Comparison of ENCODE assay signal across 13 cellular contexts in the genomic region with DNA sequence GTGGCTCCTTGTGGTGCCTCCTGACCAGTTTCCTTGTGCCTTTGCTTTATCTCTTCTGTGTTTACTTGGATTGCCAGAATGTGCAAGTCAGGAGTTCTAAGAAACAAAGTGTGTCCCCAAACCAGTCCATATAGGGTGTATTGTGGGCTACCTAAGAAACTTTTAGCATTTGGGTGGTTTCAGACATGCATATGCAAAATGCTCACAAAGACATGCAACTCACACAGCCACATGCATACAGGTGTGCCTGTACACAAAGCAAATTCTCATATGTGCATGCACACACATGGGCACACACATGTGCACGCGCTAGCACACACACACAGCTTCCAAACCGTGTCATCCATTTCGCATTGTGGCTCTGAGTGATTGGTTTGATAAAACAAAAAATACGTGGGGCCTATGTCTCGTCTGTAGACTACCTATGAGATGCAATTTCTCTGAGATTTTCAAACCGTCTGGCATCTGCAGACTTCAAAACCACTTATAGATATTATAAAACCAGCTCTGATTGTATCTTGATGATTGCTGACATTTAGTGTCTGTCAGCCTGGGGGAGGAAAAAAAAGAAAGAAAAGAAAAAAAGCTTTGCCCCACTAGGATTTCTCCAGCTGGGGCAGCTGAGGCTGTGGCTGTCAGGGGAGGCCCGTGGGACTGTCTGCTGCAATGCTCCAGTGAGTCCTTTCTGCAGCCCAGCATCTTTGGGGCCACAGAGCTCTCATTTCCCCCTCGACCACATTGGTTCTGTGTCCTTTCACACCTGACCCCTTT.
DNase-seq lines count a peak whose midpoint lies in the region; ATAC-seq and TF ChIP-seq lines count a peak whose summit lies in the region.
"Had no signal": no experiment of that assay in that cellular context is flagged by ENCODE, and none has a peak within 500 bp of the region (broad histone marks: within the 10 kb centered on the region; RNA-seq: fewer than 3 reads in every experiment).

No MANE protein-coding gene starts in this region.

- no peak overlapping the region for H3K18ac ChIP-seq in trophoblast cell (ENCODE audit: low read length)

- H3K4me2 ChIP-seq in trophoblast cell (ENCODE audit: low read length), result no peak overlapping the region

- H3K36me3 ChIP-seq in left ventricle myocardium inferior, result no peaks in the 10 kb centered on the region
- H3K36me3 ChIP-seq in trophoblast cell (ENCODE audit: control insufficient read depth in 1 of 2, insufficient read depth in 2 of 2, low read length in 2 of 2), result no peaks in the 10 kb centered on the region
- H3K36me3 ChIP-seq: vagina had no signal

- no peak overlapping the region for H3K9ac ChIP-seq in trophoblast cell (ENCODE audit: low read length)

- TF ChIP-seq CTCF in neural crest cell (conservative IDR thresholded peaks at IDR 0.05) (no peak), left ventricle myocardium inferior (IDR thresholded peaks at IDR 0.05; ENCODE audit: borderline replicate concordance) (no peak)

- H3K4me1 Mint-ChIP-seq in neural crest cell, result peaks cover 22% of the 10 kb centered on the region

- H3K27ac ChIP-seq in left ventricle myocardium inferior (replicated peaks), result no peak overlapping the region
- H3K27ac ChIP-seq in trophoblast cell (ENCODE audit: low read depth, low read length), result no peak overlapping the region
- H3K27ac ChIP-seq: vagina had no signal

- intact Hi-C loops in left ventricle myocardium inferior (cut with micrococcal nuclease), result no loop called here

- H2AFZ ChIP-seq in trophoblast cell (ENCODE audit: insufficient read depth, low read length, poor library complexity), result no peak overlapping the region

- peaks cover 6% of the 10 kb centered on the region for H3K9me3 Mint-ChIP-seq in neural crest cell

- H4K12ac ChIP-seq in trophoblast cell (ENCODE audit: low read depth, low read length), result no peak overlapping the region

- no peak overlapping the region for H3K14ac ChIP-seq in trophoblast cell (ENCODE audit: low read length)

- H4K91ac ChIP-seq in trophoblast cell (ENCODE audit: low read depth, low read length), result no peak overlapping the region

- H3K23ac ChIP-seq in trophoblast cell (ENCODE audit: low read length), result no peak overlapping the region

- no peak overlapping the region for H3K4me3 Mint-ChIP-seq in neural crest cell
- H3K4me3 Mint-ChIP-seq: activated T-helper 1 cell treated with anti-CD3 and anti-CD28 coated beads, Interleukin-12 subunit alpha, Interleukin-12 subunit beta, Interleukin-2, Interleukin-4 antibody, amounts not matched to agents 30 ng/mL and 10 ng/mL and 1 ng/mL, durations not matched to agents 14 hours and 24 hours and 36 hours; T-helper 1 cell treated with Interleukin-12 subunit alpha and Interleukin-12 subunit beta and Interleukin-4 antibody, amounts not matched to agents 30 μg/mL and 1 μg/mL, for 36 hours had no signal

- peak; percentile 90 for ATAC-seq in GM18909 (IDR thresholded peaks at IDR 0.05; ENCODE audit: poor library complexity, unreplicated experiment)
- ATAC-seq in HG02588 (IDR thresholded peaks at IDR 0.05; ENCODE audit: unreplicated experiment), result peak; percentile 79
- ATAC-seq in HG03460 (IDR thresholded peaks at IDR 0.05; ENCODE audit: unreplicated experiment), result peak; percentile 94

- H3K79me2 ChIP-seq in trophoblast cell (ENCODE audit: control insufficient read depth, insufficient read depth, low read length, poor library complexity), result no peaks in the 10 kb centered on the region

- H3K79me1 ChIP-seq in trophoblast cell (ENCODE audit: low read length), result no peaks in the 10 kb centered on the region

- peak overlapping the region; percentile 89 for H3K27ac Mint-ChIP-seq in neural crest cell (ENCODE audit: unreplicated experiment)
- H3K27ac Mint-ChIP-seq: activated T-helper 1 cell treated with anti-CD3 and anti-CD28 coated beads, Interleukin-12 subunit alpha, Interleukin-12 subunit beta, Interleukin-2, Interleukin-4 antibody, amounts not matched to agents 30 ng/mL and 10 ng/mL and 1 ng/mL, durations not matched to agents 14 hours and 24 hours and 36 hours; T-helper 1 cell treated with Interleukin-12 subunit alpha and Interleukin-12 subunit beta and Interleukin-4 antibody, amounts not matched to agents 30 μg/mL and 1 μg/mL, for 36 hours had no signal

- H3K4me1 ChIP-seq in left ventricle myocardium inferior, result no peaks in the 10 kb centered on the region
- peaks cover 0 to 4% of the 10 kb centered on the region in 2 experiments for H3K4me1 ChIP-seq in trophoblast cell (ENCODE audit: control insufficient read depth in 1 of 2, insufficient read depth in 2 of 2, low read length in 2 of 2)
- H3K4me1 ChIP-seq: vagina had no signal

- H2BK12ac ChIP-seq in trophoblast cell (ENCODE audit: low read length), result no peak overlapping the region

- H3K9me3 ChIP-seq in left ventricle myocardium inferior (replicated peaks) (peaks cover 4% of the 10 kb centered on the region), trophoblast cell (ENCODE audit: insufficient read depth, low read depth, low read length) (peaks cover under 1% of the 10 kb centered on the region)
- H3K9me3 ChIP-seq: vagina had no signal

- H4K8ac ChIP-seq in trophoblast cell (ENCODE audit: low read depth, low read length), result no peak overlapping the region

- H2AK5ac ChIP-seq in trophoblast cell (ENCODE audit: low read length), result no peak overlapping the region

- no peak overlapping the region for H2BK120ac ChIP-seq in trophoblast cell (ENCODE audit: insufficient read depth, low read length, poor library complexity)

- DNase-seq in neural crest cell (ENCODE audit: low read depth, low spot score) (no peak), left ventricle myocardium inferior (no peak), hepatic stellate cell (ENCODE audit: low spot score) (no peak), trophoblast cell (no peak)
- no peak for DNase-seq in activated CD4-positive, alpha-beta T cell treated with anti-CD3 and anti-CD28 coated beads for 1 hour
- DNase-seq: NCI-H1930; stimulated activated CD4-positive, alpha-beta T cell treated with anti-CD3 and anti-CD28 coated beads, Interleukin-4, amount 100 ng/mL, for 4 hours had no signal

- no CpG with 5 or more reads among the region's 9 CpGs for WGBS in trophoblast cell (ENCODE audit: extremely low coverage, insufficient coverage, insufficient read length)

- H2BK5ac ChIP-seq in trophoblast cell (ENCODE audit: low read depth, low read length, poor library complexity), result no peak overlapping the region

- no peak overlapping the region for H3K4me3 ChIP-seq in left ventricle myocardium inferior
- H3K4me3 ChIP-seq in trophoblast cell (ENCODE audit: low read depth, low read length), result no peak overlapping the region
- H3K4me3 ChIP-seq: vagina had no signal

- H3K27me3 Mint-ChIP-seq in neural crest cell (ENCODE audit: low read depth), result no peaks in the 10 kb centered on the region

- H3K4ac ChIP-seq in trophoblast cell (ENCODE audit: low read depth, low read length), result no peak overlapping the region

- no peaks in the 10 kb centered on the region for H3K36me3 Mint-ChIP-seq in neural crest cell (ENCODE audit: low read depth)

- H3K27me3 ChIP-seq in left ventricle myocardium inferior (ENCODE audit: low read depth), result peaks cover 21% of the 10 kb centered on the region
- H3K27me3 ChIP-seq in trophoblast cell (ENCODE audit: insufficient read depth, low read length), result no peaks in the 10 kb centered on the region
- H3K27me3 ChIP-seq: vagina had no signal
